In genomic region chr16:566475-567361, GRCh38 we compare ENCODE assay signal across 9 cellular contexts. TPM values are rescaled to one million over a fixed set of nuclear protein-coding genes. Genes with fewer than 3 reads are reported as not detected.
DNase-seq lines count a peak whose midpoint lies in the region; ATAC-seq and TF ChIP-seq lines count a peak whose summit lies in the region.
"Had no signal": no experiment of that assay in that cellular context is flagged by ENCODE, and none has a peak within 500 bp of the region (broad histone marks: within the 10 kb centered on the region; RNA-seq: fewer than 3 reads in every experiment).

Gene NHLRC4 (plus strand): TSS chr16:567005. CDS start chr16:568048, 1,043 bp downstream.

- no peaks in the 10 kb centered on the region for H3K9me3 ChIP-seq in parathyroid adenoma (ENCODE audit: control insufficient read depth, low read length)
- H3K9me3 ChIP-seq: neutrophil had no signal

- H3K4me2 ChIP-seq in parathyroid adenoma (ENCODE audit: low read length): peak within 1 kb of the TSS; percentile 78

- peaks cover 3% of the 10 kb centered on the region for H3K79me2 ChIP-seq in parathyroid adenoma

- TF ChIP-seq CTCF in GM20000 (IDR thresholded peaks at IDR 0.05; ENCODE audit: extremely low read depth, missing control alignments) (no peak), parathyroid adenoma (IDR thresholded peaks at IDR 0.05) (no peak)

- peak within 1 kb of the TSS; percentile 54 for H3K4me3 ChIP-seq in parathyroid adenoma (ENCODE audit: low read depth, low read length)

- no peaks in the 10 kb centered on the region for H3K36me3 ChIP-seq in parathyroid adenoma (ENCODE audit: control insufficient read depth, insufficient read depth, low read length)
- H3K36me3 ChIP-seq: neutrophil had no signal

- peak within 1 kb of the TSS; percentile 75 for H2AFZ ChIP-seq in parathyroid adenoma

- peak within 1 kb of the TSS; percentile 95 for H3K27ac ChIP-seq in parathyroid adenoma
- H3K27ac ChIP-seq: neutrophil had no signal

- no peaks in the 10 kb centered on the region for H3K27me3 ChIP-seq in parathyroid adenoma (ENCODE audit: control insufficient read depth, insufficient read depth, low read length)

- DNase-seq in CD1c-positive myeloid dendritic cell (ENCODE audit: extremely low spot score): peak; percentile 45
- peak; percentile 95 for DNase-seq in GM20000 (ENCODE audit: low spot score)
- peak; percentile 45 for DNase-seq in NCI-H460 (ENCODE audit: extremely low read depth, low read depth)
- DNase-seq in activated T-cell treated with anti-CD3 and anti-CD28 coated beads for 48 hours (ENCODE audit: low read depth): peak; percentile 27
- DNase-seq in fibroblast of the conjunctiva (ENCODE audit: low read depth): peak; percentile 49
- no peak for DNase-seq in foreskin melanocyte

- no peak for ATAC-seq in GM18870 (IDR thresholded peaks at IDR 0.05; ENCODE audit: unreplicated experiment)

- peak within 1 kb of the TSS; percentile 22 for H3K9ac ChIP-seq in parathyroid adenoma

- H3K4me1 ChIP-seq in parathyroid adenoma: peaks cover 45% of the 10 kb centered on the region

RNA-seq across cellular contexts. Expression of gene NHLRC4, which starts in this region (rescaled TPM):
- 0.12 and 0.35 TPM in 2 replicates for total RNA-seq in NCI-H460 (2014; rRNA removed; shearing (Covaris generic))
- 1.2 and 2.0 TPM in 2 replicates for polyA plus RNA-seq in NCI-H460 (2014; cell fraction: nucleus; rRNA removed)
